Comparison of ENCODE assay signal across 8 cellular contexts in genomic region chr7:69596723-69597277, GRCh38. TPM values are rescaled to one million over a fixed set of nuclear protein-coding genes. Genes with fewer than 3 reads are reported as not detected.
DNase-seq lines count a peak whose midpoint lies in the region; ATAC-seq and TF ChIP-seq lines count a peak whose summit lies in the region.

No MANE protein-coding gene starts in this region.

- ATAC-seq in gastrocnemius medialis = peak in 1 of 2 donors; percentile 7
- ATAC-seq in GM18873 (IDR thresholded peaks at IDR 0.05; ENCODE audit: low FRiP score, unreplicated experiment) = no peak
- ATAC-seq in GM19397 (IDR thresholded peaks at IDR 0.05; ENCODE audit: unreplicated experiment) = no peak
- no peak for ATAC-seq in HG03520 (IDR thresholded peaks at IDR 0.05; ENCODE audit: unreplicated experiment)

- TF ChIP-seq CTCF in foreskin fibroblast (IDR thresholded peaks at IDR 0.05; ENCODE audit: low read depth, low read length) (no peak), gastrocnemius medialis (IDR thresholded peaks at IDR 0.05 in 4 of 5, conservative IDR thresholded peaks at IDR 0.05 in 1 of 5) (no peak)

- no peak for TF ChIP-seq POLR2A in gastrocnemius medialis (IDR thresholded peaks at IDR 0.05)

- peak overlapping the region; percentile 79 for H3K4me3 ChIP-seq in SJCRH30
- H3K4me3 ChIP-seq in foreskin fibroblast (ENCODE audit: low read depth in 1 of 2, low read length in 2 of 2) = peak overlapping the region; percentile 45 to 59
- H3K4me3 ChIP-seq in gastrocnemius medialis = peak overlapping the region; percentile 62 to 89 (median 78)

- intact Hi-C loops in gastrocnemius medialis (cut with DNase I; ENCODE audit: low total_unique reads) = loop anchor here (2.0 to 5.0 kb wide), 4 partner anchors 79 to 231 kb away; no protein-coding TSS in a partner anchor

- H3K36me3 ChIP-seq in SJCRH30 (no peaks in the 10 kb centered on the region), gastrocnemius medialis (no peaks in the 10 kb centered on the region)

- peak overlapping the region; percentile 83 for H3K27ac ChIP-seq in SJCRH30
- H3K27ac ChIP-seq in gastrocnemius medialis = peak overlapping the region; percentile 85 to 94 (median 88)

- DNase-seq in GM03348 (ENCODE audit: low spot score) = peak; percentile 5
- no peak for DNase-seq in SJCRH30
- peak in 1 of 2 donors; percentile 29 for DNase-seq in foreskin fibroblast
- no peak for DNase-seq in gastrocnemius medialis
- no peak for DNase-seq in NCI-H1092 (lab: John Stamatoyannopoulos, UW)

- H3K9me3 ChIP-seq in SJCRH30 (replicated peaks) (no peaks in the 10 kb centered on the region), gastrocnemius medialis (no peaks in the 10 kb centered on the region)

- H3K4me1 ChIP-seq in SJCRH30 (peaks cover 5% of the 10 kb centered on the region; the same call in 1 of the 2 replicates), gastrocnemius medialis (peaks cover 10 to 22% of the 10 kb centered on the region in 2 donors)

- H3K27me3 ChIP-seq in SJCRH30 (no peaks in the 10 kb centered on the region), gastrocnemius medialis (no peaks in the 10 kb centered on the region)

- in situ Hi-C loops in gastrocnemius medialis (cut with MboI; ENCODE audit: low sequenced_read_pairs in 4 of 4) = no loop called here

RNA-seq across cellular contexts. Expression of gene AUTS2, which starts 1.5 kb away (rescaled TPM):
- 21.9 and 30.1 TPM in 2 replicates for total RNA-seq in SJCRH30 (2014; rRNA removed; shearing (Covaris generic))
- total RNA-seq in gastrocnemius medialis = 10 to 100 TPM in 2 of 4 donors, 1 to 10 TPM in 2; 2.5 to 16.2 (median 8.5) TPM
